ENCODE assay signal across 8 cellular contexts in genomic region chr2:201414099-201415023, GRCh38. TPM values are rescaled to one million over a fixed set of nuclear protein-coding genes. Genes with fewer than 3 reads are reported as not detected.
DNase-seq lines count a peak whose midpoint lies in the region; ATAC-seq and TF ChIP-seq lines count a peak whose summit lies in the region.

No MANE protein-coding gene starts in this region.

- peaks cover 34% of the 10 kb centered on the region for H3K4me1 ChIP-seq in CD4-positive, CD25-positive, alpha-beta regulatory T cell (ENCODE audit: control insufficient read depth, insufficient read depth, low read length, poor library complexity, severe bottlenecking)
- peaks cover 87% of the 10 kb centered on the region for H3K4me1 ChIP-seq in left ventricle myocardium inferior
- no peaks in the 10 kb centered on the region for H3K4me1 ChIP-seq in foreskin keratinocyte

- no peaks in the 10 kb centered on the region for H3K27me3 Mint-ChIP-seq in CD4-positive, CD25-positive, alpha-beta regulatory T cell

- H3K4me3 ChIP-seq in CD4-positive, CD25-positive, alpha-beta regulatory T cell (ENCODE audit: low read depth, low read length) = peak overlapping the region; percentile 59
- peak overlapping the region; percentile 41 for H3K4me3 ChIP-seq in left ventricle myocardium inferior

- no peaks in the 10 kb centered on the region for H3K9me3 Mint-ChIP-seq in CD4-positive, CD25-positive, alpha-beta regulatory T cell

- H3K27me3 ChIP-seq in CD4-positive, CD25-positive, alpha-beta regulatory T cell (ENCODE audit: control insufficient read depth, insufficient read depth, low read length) = no peaks in the 10 kb centered on the region
- H3K27me3 ChIP-seq in left ventricle myocardium inferior (ENCODE audit: low read depth) (no peaks in the 10 kb centered on the region), foreskin keratinocyte (no peaks in the 10 kb centered on the region)

- no peak overlapping the region for H3K4me3 Mint-ChIP-seq in CD4-positive, CD25-positive, alpha-beta regulatory T cell

- no peaks in the 10 kb centered on the region for H3K9me3 ChIP-seq in CD4-positive, CD25-positive, alpha-beta regulatory T cell (ENCODE audit: control insufficient read depth in 2 of 2, low read length in 2 of 2)
- H3K9me3 ChIP-seq in left ventricle myocardium inferior (replicated peaks) = no peaks in the 10 kb centered on the region

- ATAC-seq in CD4-positive, CD25-positive, alpha-beta regulatory T cell (ENCODE audit: low read depth in 2 of 2) = peak; percentile 78 to 80
- ATAC-seq in GM21360 (IDR thresholded peaks at IDR 0.05; ENCODE audit: unreplicated experiment) (peak; percentile 72), foreskin keratinocyte (no peak)

- H3K36me3 Mint-ChIP-seq in CD4-positive, CD25-positive, alpha-beta regulatory T cell = peaks cover 17% of the 10 kb centered on the region

- H3K27ac Mint-ChIP-seq in CD4-positive, CD25-positive, alpha-beta regulatory T cell = no peak overlapping the region

- peak overlapping the region; percentile 49 for H3K27ac ChIP-seq in CD4-positive, CD25-positive, alpha-beta regulatory T cell (ENCODE audit: insufficient read depth, low read length, poor library complexity, severe bottlenecking)
- H3K27ac ChIP-seq in left ventricle myocardium inferior (replicated peaks) (peak overlapping the region; percentile 84), foreskin keratinocyte (no peak overlapping the region)

- TF ChIP-seq CTCF in left ventricle myocardium inferior (IDR thresholded peaks at IDR 0.05; ENCODE audit: borderline replicate concordance) = no peak
- no peak for TF ChIP-seq CTCF in foreskin keratinocyte (conservative IDR thresholded peaks at IDR 0.05)

- peaks cover 21 to 35% (median 29%) of the 10 kb centered on the region in 4 donors for H3K4me1 Mint-ChIP-seq in CD4-positive, CD25-positive, alpha-beta regulatory T cell

- H3K36me3 ChIP-seq in CD4-positive, CD25-positive, alpha-beta regulatory T cell (ENCODE audit: control insufficient read depth, insufficient read depth, low read length) = peaks cover 10% of the 10 kb centered on the region
- no peaks in the 10 kb centered on the region for H3K36me3 ChIP-seq in left ventricle myocardium inferior

- DNase-seq in CD4-positive, CD25-positive, alpha-beta regulatory T cell = peak in 2 of 3 donors; percentile 30 to 77
- DNase-seq in M059J (ENCODE audit: low read depth) = peak; percentile 58
- DNase-seq in left ventricle myocardium inferior = no peak
- DNase-seq in foreskin keratinocyte = no peak
- DNase-seq in NCI-H82 (lab: John Stamatoyannopoulos, UW) = no peak
- no peak for DNase-seq in AG20443 (ENCODE audit: low spot score)
- DNase-seq in NCI-H146 (lab: John Stamatoyannopoulos, UW) = no peak

- intact Hi-C loops in left ventricle myocardium inferior (cut with micrococcal nuclease) = no loop called here

RNA-seq across cellular contexts. Expression of gene TRAK2, which starts 36.9 kb away (rescaled TPM):
- total RNA-seq in CD4-positive, CD25-positive, alpha-beta regulatory T cell = 66.5 TPM
- 10 to 100 TPM; 53.0 to 65.2 (median 56.8) TPM for polyA plus RNA-seq in CD4-positive, CD25-positive, alpha-beta regulatory T cell
- total RNA-seq in M059J (2014; rRNA removed; shearing (Covaris generic)) = 18.6 and 22.9 TPM in 2 replicates
- total RNA-seq in left ventricle myocardium inferior = 169 TPM
- total RNA-seq in foreskin keratinocyte = 11.7 and 12.5 TPM in 2 replicates
- polyA plus RNA-seq in foreskin keratinocyte = 2.8 and 3.2 TPM in 2 replicates

RNA-seq across cellular contexts. Expression of gene STRADB, which starts 37.2 kb away (rescaled TPM):
- 11.0 TPM for total RNA-seq in CD4-positive, CD25-positive, alpha-beta regulatory T cell
- 10 to 100 TPM; 34.2 to 44.2 (median 35.6) TPM for polyA plus RNA-seq in CD4-positive, CD25-positive, alpha-beta regulatory T cell
- total RNA-seq in M059J (2014; rRNA removed; shearing (Covaris generic)) = 41.1 and 51.6 TPM in 2 replicates
- total RNA-seq in left ventricle myocardium inferior (57.5 TPM), foreskin keratinocyte (19.0 and 19.7 TPM in 2 replicates)
- 11.8 and 15.4 TPM in 2 replicates for polyA plus RNA-seq in foreskin keratinocyte

RNA-seq across cellular contexts. Expression of gene FLACC1, which starts 57.2 kb away (rescaled TPM):
- total RNA-seq in CD4-positive, CD25-positive, alpha-beta regulatory T cell = 7.0 TPM
- polyA plus RNA-seq in CD4-positive, CD25-positive, alpha-beta regulatory T cell = 1 to 10 TPM in 2 of 4 donors, under 1 TPM in 2; 0.23 to 2.5 (median 1.0) TPM
- total RNA-seq in M059J (2014; rRNA removed; shearing (Covaris generic)) = 0.27 TPM in 1 of 2 replicates, not detected in the other
- total RNA-seq in left ventricle myocardium inferior (11.8 TPM), foreskin keratinocyte (0.14 and 0.39 TPM in 2 replicates)
- 0.04 TPM in 1 of 2 replicates, not detected in the other for polyA plus RNA-seq in foreskin keratinocyte

Comparison
In these comparisons a context has a peak if more than half of its experiments do, and no peak if none do; other contexts are left out.
1. DNase-seq: peak in CD4-positive, CD25-positive, alpha-beta regulatory T cell (2 of 3) and M059J (single experiment); none in left ventricle myocardium inferior (single experiment), foreskin keratinocyte (0 of 2), NCI-H82 (single experiment), AG20443 (single experiment) and NCI-H146 (single experiment).